In genomic region chrX:44032479-44032878, GRCh38 we compare ENCODE assay signal across 21 cellular contexts. TPM values are rescaled to one million over a fixed set of nuclear protein-coding genes. Genes with fewer than 3 reads are reported as not detected.
DNase-seq lines count a peak whose midpoint lies in the region; ATAC-seq, FAIRE-seq and TF ChIP-seq lines count a peak whose summit lies in the region.
"Had no signal": no experiment of that assay in that cellular context is flagged by ENCODE, and none has a peak within 500 bp of the region (broad histone marks: within the 10 kb centered on the region; RNA-seq: fewer than 3 reads in every experiment).

No MANE protein-coding gene starts in this region.

- peaks cover 11% of the 10 kb centered on the region for H3K4me1 ChIP-seq in CD8-positive, alpha-beta T cell (ENCODE audit: insufficient read depth, low read length)
- peaks cover 10% of the 10 kb centered on the region for H3K4me1 ChIP-seq in astrocyte (ENCODE audit: insufficient read depth, low read length)
- H3K4me1 ChIP-seq: BE2C, Caco-2 had no signal

- no peaks in the 10 kb centered on the region for H3K9me3 ChIP-seq in CD8-positive, alpha-beta T cell (ENCODE audit: low read length)
- H3K9me3 ChIP-seq in astrocyte (ENCODE audit: insufficient read depth, low read depth, low read length), result no peaks in the 10 kb centered on the region
- H3K9me3 ChIP-seq: BE2C, Caco-2, SJSA1 had no signal

- FAIRE-seq in astrocyte (lab: Jason Lieb, UNC), result peak; percentile 37
- FAIRE-seq: GM12878, GM19239 had no signal

- no peak for DNase-seq in CD8-positive, alpha-beta T cell
- DNase-seq in MV-4-11 (lab: John Stamatoyannopoulos, UW) (peak; percentile 12), astrocyte (ENCODE audit: low read depth) (no peak), natural killer cell (no peak), HFFc6 (no peak)
- DNase-seq: BE2C, Caco-2, GM23248, NCI-H1694, NCI-H446 treated with DMSO at 0.1 percent for 48 hours, NCI-H748 treated with DMSO at 0.1 percent for 48 hours, PC-3 had no signal

- H3K36me3 Mint-ChIP-seq in CD8-positive, alpha-beta T cell, result no peaks in the 10 kb centered on the region
- H3K36me3 Mint-ChIP-seq in astrocyte (ENCODE audit: low read depth, unreplicated experiment) (no peaks in the 10 kb centered on the region), natural killer cell (no peaks in the 10 kb centered on the region), HFFc6 (ENCODE audit: low read depth) (no peaks in the 10 kb centered on the region)

- no peaks in the 10 kb centered on the region for H3K79me2 ChIP-seq in astrocyte (ENCODE audit: insufficient read depth, low read length)

- H3K9ac ChIP-seq in astrocyte (ENCODE audit: low read length), result no peak overlapping the region
- H3K9ac ChIP-seq: GM23248 had no signal

- no peaks in the 10 kb centered on the region for H3K9me3 Mint-ChIP-seq in CD8-positive, alpha-beta T cell
- no peaks in the 10 kb centered on the region for H3K9me3 Mint-ChIP-seq in astrocyte (ENCODE audit: unreplicated experiment)
- peaks cover 0 to 2% of the 10 kb centered on the region in 2 donors for H3K9me3 Mint-ChIP-seq in natural killer cell
- H3K9me3 Mint-ChIP-seq in HFFc6, result no peaks in the 10 kb centered on the region

- no peaks in the 10 kb centered on the region for H3K36me3 ChIP-seq in CD8-positive, alpha-beta T cell (ENCODE audit: insufficient read depth, low read length)
- H3K36me3 ChIP-seq in astrocyte (ENCODE audit: insufficient read depth, low read length), result no peaks in the 10 kb centered on the region
- H3K36me3 ChIP-seq: BE2C, SJSA1 had no signal

- CTCF ChIA-PET in CD8-positive, alpha-beta T cell (lab: Charles Lee), result no interaction called here

- H3K27me3 Mint-ChIP-seq in CD8-positive, alpha-beta T cell (ENCODE audit: low read depth), result no peaks in the 10 kb centered on the region
- H3K27me3 Mint-ChIP-seq in astrocyte (ENCODE audit: low read depth, unreplicated experiment) (no peaks in the 10 kb centered on the region), natural killer cell (ENCODE audit: low read depth in 2 of 2) (no peaks in the 10 kb centered on the region), HFFc6 (ENCODE audit: insufficient read depth) (no peaks in the 10 kb centered on the region; the same call in 1 of the 2 replicates)

- H3K27ac ChIP-seq in CD8-positive, alpha-beta T cell (ENCODE audit: low read depth, low read length), result no peak overlapping the region
- no peak overlapping the region for H3K27ac ChIP-seq in astrocyte (ENCODE audit: low read depth, low read length)
- H3K27ac ChIP-seq: GM23248, SJSA1 had no signal

- H3K4me2 ChIP-seq in astrocyte (ENCODE audit: low read length), result no peak overlapping the region

- intact Hi-C loops in CD8-positive, alpha-beta T cell (cut with DNase I, micrococcal nuclease), result no loop called here
- intact Hi-C loops in natural killer cell (cut with micrococcal nuclease), result no loop called here

- peak overlapping the region; percentile 69 for H3K27ac Mint-ChIP-seq in CD8-positive, alpha-beta T cell
- H3K27ac Mint-ChIP-seq in astrocyte (ENCODE audit: unreplicated experiment) (no peak overlapping the region), natural killer cell (peak overlapping the region; percentile 12 to 73), HFFc6 (no peak overlapping the region)
- H3K27ac Mint-ChIP-seq: IgD-negative memory B cell had no signal

- peaks cover 24% of the 10 kb centered on the region for H3K4me1 Mint-ChIP-seq in CD8-positive, alpha-beta T cell (ENCODE audit: low read depth)
- H3K4me1 Mint-ChIP-seq in astrocyte (ENCODE audit: low read depth, unreplicated experiment), result peaks cover 6% of the 10 kb centered on the region
- peaks cover 24 to 31% of the 10 kb centered on the region in 2 donors for H3K4me1 Mint-ChIP-seq in natural killer cell
- H3K4me1 Mint-ChIP-seq in HFFc6 (ENCODE audit: low read depth), result peaks cover 10% of the 10 kb centered on the region; the same call in 1 of the 2 replicates

- TF ChIP-seq CTCF in CD8-positive, alpha-beta T cell (IDR thresholded peaks at IDR 0.05), result no peak
- TF ChIP-seq CTCF in astrocyte (IDR thresholded peaks at IDR 0.05; ENCODE audit: insufficient read depth, low read depth, low read length) (no peak), natural killer cell (IDR thresholded peaks at IDR 0.05) (no peak), HFFc6 (IDR thresholded peaks at IDR 0.05) (no peak)

- no peak overlapping the region for H3K4me3 Mint-ChIP-seq in CD8-positive, alpha-beta T cell
- H3K4me3 Mint-ChIP-seq in astrocyte (ENCODE audit: unreplicated experiment), result no peak overlapping the region
- peak overlapping the region; percentile 2 for H3K4me3 Mint-ChIP-seq in natural killer cell
- H3K4me3 Mint-ChIP-seq in HFFc6, result no peak overlapping the region
- H3K4me3 Mint-ChIP-seq: IgD-negative memory B cell had no signal

- no peaks in the 10 kb centered on the region for H3K27me3 ChIP-seq in CD8-positive, alpha-beta T cell (ENCODE audit: insufficient read depth, low read length)
- no peaks in the 10 kb centered on the region for H3K27me3 ChIP-seq in astrocyte (ENCODE audit: insufficient read depth, low read length)
- H3K27me3 ChIP-seq: BE2C, SJSA1 had no signal

- no peak for ATAC-seq in CD8-positive, alpha-beta T cell
- peak in 1 of 3 donors; percentile 48 for ATAC-seq in natural killer cell
- ATAC-seq in GM21717 (IDR thresholded peaks at IDR 0.05; ENCODE audit: unreplicated experiment), result no peak
- ATAC-seq in GM18873 (IDR thresholded peaks at IDR 0.05; ENCODE audit: low FRiP score, unreplicated experiment), result no peak
- no peak for ATAC-seq in HG03095 (IDR thresholded peaks at IDR 0.05; ENCODE audit: unreplicated experiment)
- ATAC-seq: GM12878, HCT116, PC-3 had no signal

- no peak overlapping the region for H3K4me3 ChIP-seq in CD8-positive, alpha-beta T cell (ENCODE audit: low read depth, low read length)
- H3K4me3 ChIP-seq in astrocyte (ENCODE audit: insufficient read depth, low read depth, low read length), result no peak overlapping the region
- H3K4me3 ChIP-seq: GM12878, GM23248, SJSA1 had no signal

- H2AFZ ChIP-seq in astrocyte (ENCODE audit: low read depth, low read length), result no peak overlapping the region
- H2AFZ ChIP-seq: GM23248 had no signal

- no peaks in the 10 kb centered on the region for H4K20me1 ChIP-seq in astrocyte (ENCODE audit: insufficient read depth, low read length)

- POLR2A ChIA-PET in CD8-positive, alpha-beta T cell (lab: Charles Lee), result no interaction called here

RNA-seq across cellular contexts. Expression of gene NDP, which starts 59.3 kb away (rescaled TPM):
- total RNA-seq in CD8-positive, alpha-beta T cell, result not detected
- total RNA-seq in astrocyte, result not detected in 2 replicates
- total RNA-seq in natural killer cell, result not detected
- total RNA-seq in HFFc6 (2021; fragmentation: NEBNext Ultra II Directional; extraction: Animal tissue kit (Norgen Biotek cat#: 25700)), result under 1 TPM in 2 of 6 experiments, not detected in 4; 0.09 to 0.31 TPM
- total RNA-seq: GM12878, HT1080 had no signal

Comparison
In these comparisons a context has a peak if more than half of its experiments do, and no peak if none do; other contexts are left out.
1. H3K27ac Mint-ChIP-seq: peak in CD8-positive, alpha-beta T cell (single experiment) and natural killer cell (2 of 2); none in astrocyte (single experiment) and HFFc6 (single experiment).